ENCODE assay signal across 21 cellular contexts in the genomic region with DNA sequence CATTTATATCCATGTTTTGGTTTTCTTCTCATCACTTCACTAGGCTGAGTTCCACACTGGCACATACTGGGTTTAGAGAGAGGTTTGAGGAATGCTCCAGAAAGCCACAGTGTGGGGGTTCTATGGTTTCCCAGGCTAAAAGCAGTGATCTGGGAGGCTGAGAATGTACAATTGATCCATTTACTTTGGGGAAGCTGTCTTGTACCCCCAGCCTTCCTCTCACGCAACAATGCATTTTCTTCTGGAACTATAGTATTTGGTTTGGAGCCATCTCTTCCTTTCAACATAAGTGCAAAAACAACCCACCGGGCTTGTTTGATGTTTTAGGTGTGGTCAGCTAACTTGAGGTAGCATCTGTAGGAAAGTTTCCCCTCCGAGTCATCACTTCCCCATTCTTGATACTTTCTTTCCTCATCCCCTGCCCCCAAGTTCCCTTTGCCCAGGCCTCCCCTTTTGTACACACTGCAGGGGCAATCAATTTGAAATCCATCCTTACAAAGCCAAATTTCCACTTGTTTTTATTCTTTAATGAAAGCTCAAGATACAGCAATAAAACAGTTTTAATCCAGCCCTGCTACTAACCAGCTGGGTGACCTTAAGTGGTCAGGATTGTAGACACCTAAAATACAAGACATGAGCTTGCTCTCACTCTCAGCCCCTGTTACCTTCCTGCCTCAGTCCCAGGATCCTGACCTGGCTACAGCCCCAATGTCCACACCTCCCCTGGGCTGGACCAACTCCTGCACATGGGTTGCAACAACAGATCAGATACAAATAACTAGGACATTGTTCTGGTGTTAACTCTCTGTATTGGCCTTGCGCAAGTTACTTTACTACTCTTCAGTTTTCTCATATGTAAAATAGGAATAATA.
DNase-seq lines count a peak whose midpoint lies in the region; ATAC-seq and TF ChIP-seq lines count a peak whose summit lies in the region.
"Had no signal": no experiment of that assay in that cellular context is flagged by ENCODE, and none has a peak within 500 bp of the region (broad histone marks: within the 10 kb centered on the region; RNA-seq: fewer than 3 reads in every experiment).

No MANE protein-coding gene starts in this region.

- H3K27me3 Mint-ChIP-seq in CD14-positive monocyte (ENCODE audit: low read depth in 3 of 3) = peaks cover 0 to 3% (median 1%) of the 10 kb centered on the region in 3 donors

- intact Hi-C loops in CD14-positive monocyte (cut with micrococcal nuclease) = no loop called here

- no peak for TF ChIP-seq CTCF in CD14-positive monocyte (IDR thresholded peaks at IDR 0.05)

- peak; percentile 60 for ATAC-seq in GM18861 (IDR thresholded peaks at IDR 0.05; ENCODE audit: unreplicated experiment)
- ATAC-seq in HG02885 (IDR thresholded peaks at IDR 0.05; ENCODE audit: poor library complexity, unreplicated experiment) = peak; percentile 47
- ATAC-seq in GM21367 (IDR thresholded peaks at IDR 0.05; ENCODE audit: unreplicated experiment) = no peak
- ATAC-seq in GM18858 (IDR thresholded peaks at IDR 0.05; ENCODE audit: unreplicated experiment) = no peak
- ATAC-seq: left lung; natural killer cell treated with Interleukin-12 subunit alpha and Interleukin-12 subunit beta and Interleukin-15 and Interleukin-18, amount 100 ng/mL, for 72 hours; right cardiac atrium; stimulated activated effector memory CD8-positive, alpha-beta T cell treated with anti-CD3 and anti-CD28 coated beads, Interleukin-12 subunit alpha, Interleukin-12 subunit beta, amount 100 ng/mL, for 72 hours had no signal

- DNase-seq in OCI-M1 (lab: John Stamatoyannopoulos, UW) = peak; percentile 42
- DNase-seq in germinal center (ENCODE audit: low spot score) = peak; percentile 22
- DNase-seq in CD14-positive monocyte (ENCODE audit: low spot score) = no peak
- no peak for DNase-seq in activated CD4-positive, alpha-beta T cell treated with anti-CD3 and anti-CD28 coated beads for 1 hour
- DNase-seq: activated naive CD8-positive, alpha-beta T cell treated with anti-CD3 and anti-CD28 coated beads, Interleukin-2, amount 10 ng/mL, durations not matched to agents 7 days and 5 days; activated T-cell treated with anti-CD3 and anti-CD28 coated beads for 4 hours; DMS 273 treated with DMSO at 0.1 percent for 48 hours; erythroblast; HCEC 1CT; left lung; NCI-H1694 treated with DMSO at 0.1 percent for 48 hours; NCI-H526 treated with DMSO at 0.1 percent for 48 hours; right cardiac atrium; Right ventricle myocardium superior; stimulated activated CD4-positive, alpha-beta T cell treated with anti-CD3 and anti-CD28 coated beads, Interleukin-4, amount 100 ng/mL, for 24 hours had no signal

- no peaks in the 10 kb centered on the region for H3K36me3 Mint-ChIP-seq in CD14-positive monocyte
- H3K36me3 Mint-ChIP-seq: activated naive CD8-positive, alpha-beta T cell treated with anti-CD3 and anti-CD28 coated beads, Interleukin-2, amount 10 ng/mL, durations not matched to agents 7 days and 5 days; natural killer cell treated with Interleukin-12 subunit alpha and Interleukin-12 subunit beta and Interleukin-15 and Interleukin-18, amount 100 ng/mL, for 72 hours; stimulated activated effector memory CD8-positive, alpha-beta T cell treated with anti-CD3 and anti-CD28 coated beads, Interleukin-12 subunit alpha, Interleukin-12 subunit beta, amount 100 ng/mL, for 72 hours had no signal

- H3K27ac Mint-ChIP-seq in CD14-positive monocyte = peak overlapping the region in 2 of 7 donors; percentile 21 to 65
- H3K27ac Mint-ChIP-seq: activated naive CD8-positive, alpha-beta T cell treated with anti-CD3 and anti-CD28 coated beads, Interleukin-2, amount 10 ng/mL, durations not matched to agents 7 days and 5 days; natural killer cell treated with Interleukin-12 subunit alpha and Interleukin-12 subunit beta and Interleukin-15 and Interleukin-18, amount 100 ng/mL, for 72 hours; stimulated activated effector memory CD8-positive, alpha-beta T cell treated with anti-CD3 and anti-CD28 coated beads, Interleukin-12 subunit alpha, Interleukin-12 subunit beta, amount 100 ng/mL, for 72 hours had no signal

- H3K9me3 Mint-ChIP-seq in CD14-positive monocyte = peaks cover 0 to 10% (median 8%) of the 10 kb centered on the region in 7 donors
- H3K9me3 Mint-ChIP-seq: activated naive CD8-positive, alpha-beta T cell treated with anti-CD3 and anti-CD28 coated beads, Interleukin-2, amount 10 ng/mL, durations not matched to agents 7 days and 5 days; natural killer cell treated with Interleukin-12 subunit alpha and Interleukin-12 subunit beta and Interleukin-15 and Interleukin-18, amount 100 ng/mL, for 72 hours; stimulated activated effector memory CD8-positive, alpha-beta T cell treated with anti-CD3 and anti-CD28 coated beads, Interleukin-12 subunit alpha, Interleukin-12 subunit beta, amount 100 ng/mL, for 72 hours had no signal

- peaks cover 11% of the 10 kb centered on the region for H3K4me1 Mint-ChIP-seq in CD14-positive monocyte
- H3K4me1 Mint-ChIP-seq: stimulated activated effector memory CD8-positive, alpha-beta T cell treated with anti-CD3 and anti-CD28 coated beads, Interleukin-12 subunit alpha, Interleukin-12 subunit beta, amount 100 ng/mL, for 72 hours had no signal

- no peak overlapping the region for H3K4me3 Mint-ChIP-seq in CD14-positive monocyte
- H3K4me3 Mint-ChIP-seq: activated naive CD8-positive, alpha-beta T cell treated with anti-CD3 and anti-CD28 coated beads, Interleukin-2, amount 10 ng/mL, durations not matched to agents 7 days and 5 days; natural killer cell treated with Interleukin-12 subunit alpha and Interleukin-12 subunit beta and Interleukin-15 and Interleukin-18, amount 100 ng/mL, for 72 hours; stimulated activated effector memory CD8-positive, alpha-beta T cell treated with anti-CD3 and anti-CD28 coated beads, Interleukin-12 subunit alpha, Interleukin-12 subunit beta, amount 100 ng/mL, for 72 hours had no signal

Comparison
In these comparisons a context has a peak if more than half of its experiments do, and no peak if none do; other contexts are left out.
1. ATAC-seq: peak in GM18861 (single experiment) and HG02885 (single experiment); none in GM21367 (single experiment) and GM18858 (single experiment).
2. DNase-seq: peak in OCI-M1 (single experiment) and germinal center (single experiment); none in CD14-positive monocyte (single experiment) and activated CD4-positive, alpha-beta T cell treated with anti-CD3 and anti-CD28 coated beads for 1 hour (single experiment).